1 cellular context compared by ENCODE assay signal in genomic region chr20:18139832-18140231, GRCh38.
TF ChIP-seq lines count a peak whose summit lies in the region.

No MANE protein-coding gene starts in this region.

TF ChIP-seq in HepG2, 621 proteins besides CTCF, POLR2A, EP300 and RAD21 (continued from another document and continues in another):
- TF ChIP-seq MTA1 (CRISPR knock-in tag; IDR thresholded peaks at IDR 0.05; ENCODE audit: borderline replicate concordance) (no peak), ZNF512 (CRISPR knock-in tag; IDR thresholded peaks at IDR 0.05) (no peak), RXRA (CRISPR knock-in tag; IDR thresholded peaks at IDR 0.05) (no peak), RORA (CRISPR knock-in tag; IDR thresholded peaks at IDR 0.05) (no peak), USF2 (IDR thresholded peaks at IDR 0.05; ENCODE audit: low read depth, low read length) (no peak), USF2 (CRISPR knock-in tag; IDR thresholded peaks at IDR 0.05; ENCODE audit: borderline replicate concordance) (peak; percentile 25; the same call in 1 of the 2 replicates), POGZ (CRISPR knock-in tag; IDR thresholded peaks at IDR 0.05) (no peak), ZBTB34 (CRISPR knock-in tag; IDR thresholded peaks at IDR 0.05) (no peak), NFRKB (IDR thresholded peaks at IDR 0.05) (no peak), EED (CRISPR knock-in tag; IDR thresholded peaks at IDR 0.05) (no peak), ZNF660 (CRISPR knock-in tag; IDR thresholded peaks at IDR 0.05; ENCODE audit: borderline replicate concordance, low read depth) (no peak), ZMYM2 (CRISPR knock-in tag; IDR thresholded peaks at IDR 0.05) (no peak), TRIM24 (CRISPR knock-in tag; IDR thresholded peaks at IDR 0.05) (no peak), FOXC1 (CRISPR knock-in tag; IDR thresholded peaks at IDR 0.05; ENCODE audit: borderline replicate concordance) (no peak), ZNF589 (CRISPR knock-in tag; conservative IDR thresholded peaks at IDR 0.05) (no peak), HNF4A (CRISPR knock-in tag; IDR thresholded peaks at IDR 0.05) (peak; percentile 41; the same call in 1 of the 2 replicates), ZBTB21 (CRISPR knock-in tag; IDR thresholded peaks at IDR 0.05) (no peak), ZNF703 (CRISPR knock-in tag; IDR thresholded peaks at IDR 0.05; ENCODE audit: borderline replicate concordance) (no peak), ETV5 (CRISPR knock-in tag; IDR thresholded peaks at IDR 0.05; ENCODE audit: borderline replicate concordance) (peak; percentile 70), ZNF639 (CRISPR knock-in tag; conservative IDR thresholded peaks at IDR 0.05) (no peak), MIER3 (CRISPR knock-in tag; IDR thresholded peaks at IDR 0.05; ENCODE audit: borderline replicate concordance) (no peak), ZNF775 (CRISPR knock-in tag; IDR thresholded peaks at IDR 0.05; ENCODE audit: borderline replicate concordance) (no peak), PRMT3 (CRISPR knock-in tag; IDR thresholded peaks at IDR 0.05; ENCODE audit: borderline replicate concordance, low read depth) (no peak), GATAD2A (CRISPR knock-in tag; IDR thresholded peaks at IDR 0.05) (peak; percentile 52; the same call in 1 of the 2 replicates), SMARCE1 (IDR thresholded peaks at IDR 0.05; ENCODE audit: borderline replicate concordance) (no peak), THAP11 (CRISPR knock-in tag; IDR thresholded peaks at IDR 0.05) (no peak), TFE3 (CRISPR knock-in tag; IDR thresholded peaks at IDR 0.05) (no peak), CCAR2 (optimal IDR thresholded peaks at IDR 0.05; ENCODE audit: low read depth, low read length) (no peak), TARDBP (CRISPR knock-in tag; IDR thresholded peaks at IDR 0.05) (0 out of 2 replicates have a peak, but pooled peaks have one; percentile 48), STAT6 (CRISPR knock-in tag; IDR thresholded peaks at IDR 0.05; ENCODE audit: borderline replicate concordance) (no peak), MAX (IDR thresholded peaks at IDR 0.05) (no peak), KLF13 (CRISPR knock-in tag; IDR thresholded peaks at IDR 0.05) (no peak), NFE2L1 (CRISPR knock-in tag; IDR thresholded peaks at IDR 0.05; ENCODE audit: borderline replicate concordance) (no peak), EEA1 (CRISPR knock-in tag; IDR thresholded peaks at IDR 0.05; ENCODE audit: borderline replicate concordance) (no peak), SRSF4 (IDR thresholded peaks at IDR 0.05; ENCODE audit: low read depth, low read length, poor library complexity, severe bottlenecking) (no peak), ZNF547 (CRISPR knock-in tag; IDR thresholded peaks at IDR 0.05) (no peak), ZFAT (CRISPR knock-in tag; conservative IDR thresholded peaks at IDR 0.05) (no peak), SKIL (CRISPR knock-in tag; IDR thresholded peaks at IDR 0.05; ENCODE audit: borderline replicate concordance) (no peak), ZNF687 (CRISPR knock-in tag; IDR thresholded peaks at IDR 0.05) (no peak), TOPORS (CRISPR knock-in tag; IDR thresholded peaks at IDR 0.05) (no peak), ZNF138 (CRISPR knock-in tag; IDR thresholded peaks at IDR 0.05; ENCODE audit: low read depth) (no peak), SNAPC2 (CRISPR knock-in tag; IDR thresholded peaks at IDR 0.05) (no peak), ZNF550 (CRISPR knock-in tag; IDR thresholded peaks at IDR 0.05; ENCODE audit: borderline replicate concordance) (no peak), HMG20B (CRISPR knock-in tag; conservative IDR thresholded peaks at IDR 0.05) (no peak), FOSL1 (CRISPR knock-in tag; IDR thresholded peaks at IDR 0.05; ENCODE audit: borderline replicate concordance) (no peak), BCL3 (CRISPR knock-in tag; IDR thresholded peaks at IDR 0.05) (no peak), CCDC6 (CRISPR knock-in tag; IDR thresholded peaks at IDR 0.05) (no peak), MIXL1 (CRISPR knock-in tag; IDR thresholded peaks at IDR 0.05) (0 out of 2 replicates have a peak, but pooled peaks have one; percentile 32)
